Comparison of ENCODE assay signal across 23 cellular contexts in the genomic region with DNA sequence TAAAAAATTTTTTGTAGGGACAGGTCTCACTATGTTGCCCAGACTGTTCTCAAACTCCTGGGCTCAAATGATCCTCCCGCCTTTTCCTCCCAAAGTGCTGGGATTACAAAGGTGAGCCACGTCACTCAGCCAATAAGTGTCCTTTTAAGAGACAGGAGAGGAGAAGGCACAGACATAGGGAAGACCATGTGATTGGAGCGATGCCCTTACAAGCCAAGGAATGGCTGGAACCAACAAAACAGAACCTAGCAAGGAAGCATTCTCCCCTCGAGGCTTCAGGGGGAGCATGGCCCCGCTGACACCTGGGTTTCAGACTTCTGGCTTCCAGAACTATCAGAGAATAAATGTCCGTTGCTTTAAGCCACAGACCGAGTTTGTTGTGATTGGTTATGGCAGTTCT.
"Had no signal": no experiment of that assay in that cellular context is flagged by ENCODE, and none has a peak within 500 bp of the region (broad histone marks: within the 10 kb centered on the region; RNA-seq: fewer than 3 reads in every experiment).

No MANE protein-coding gene starts in this region.

- ATAC-seq: activated CD8-positive, alpha-beta T cell treated with anti-CD3 and anti-CD28 coated beads, Interleukin-2, amount 10 ng/mL, durations not matched to agents 7 days and 5 days; activated T-helper 17 cell treated with anti-CD3 and anti-CD28 coated beads, Interleukin-2, amount 50 U/mL, for 72 hours; T-cell had no signal

- H3K4me1 ChIP-seq: esophagus muscularis mucosa had no signal

- DNase-seq: activated CD4-positive, alpha-beta T cell treated with anti-CD3 and anti-CD28 coated beads for 1 hour; activated CD4-positive, alpha-beta T cell treated with anti-CD3 and anti-CD28 coated beads, Interleukin-2, amount 50 U/mL, for 1 hour; activated CD8-positive, alpha-beta T cell treated with anti-CD3 and anti-CD28 coated beads, Interleukin-2, amount 10 ng/mL, durations not matched to agents 7 days and 5 days; activated naive CD4-positive, alpha-beta T cell treated with Interleukin-2 at 50 U/mL for 16 hours; activated naive CD8-positive, alpha-beta T cell treated with anti-CD3 and anti-CD28 coated beads for 36 hours; central memory CD4-positive, alpha-beta T cell; hippocampal formation; mesenchymal stem cell; mucosa of descending colon; nephron progenitor cell; retina; stimulated activated CD4-positive, alpha-beta T cell treated with anti-CD3 and anti-CD28 coated beads, Interleukin-4, amount 100 ng/mL, for 24 hours; stimulated activated naive CD4-positive, alpha-beta T cell treated with Interleukin-2 at 50 U/mL for 16 hours; T-cell; upper lobe of left lung; WERI-Rb-1 had no signal

- H3K4me3 ChIP-seq: esophagus muscularis mucosa, mucosa of descending colon, thoracic aorta, upper lobe of left lung had no signal

- H3K27ac ChIP-seq: esophagus muscularis mucosa, thoracic aorta, WERI-Rb-1 had no signal

- H3K27me3 ChIP-seq: esophagus muscularis mucosa, upper lobe of left lung had no signal

- H3K36me3 ChIP-seq: esophagus muscularis mucosa, thoracic aorta, upper lobe of left lung, WERI-Rb-1 had no signal

- FAIRE-seq: astrocyte, colon, frontal cortex, islet of Langerhans had no signal

- H3K9me3 ChIP-seq: esophagus muscularis mucosa, mucosa of descending colon, thoracic aorta, upper lobe of left lung had no signal
